24 cellular contexts compared by ENCODE assay signal in genomic region chr2:171972329-171972982, GRCh38.
"Had no signal": no experiment of that assay in that cellular context is flagged by ENCODE, and none has a peak within 500 bp of the region (broad histone marks: within the 10 kb centered on the region; RNA-seq: fewer than 3 reads in every experiment).

No MANE protein-coding gene starts in this region.

- H3K4me1 ChIP-seq: pancreas, psoas muscle, right atrium auricular region, upper lobe of left lung had no signal

- H3K9me3 ChIP-seq: left ventricle myocardium inferior, neutrophil, pancreas, psoas muscle, right atrium auricular region, thoracic aorta, upper lobe of left lung had no signal

- H3K4me3 ChIP-seq: cardiac muscle cell, hepatocyte, left ventricle myocardium inferior, pancreas, psoas muscle, right atrium auricular region, thoracic aorta, upper lobe of left lung had no signal

- H3K27ac ChIP-seq: cardiac muscle cell, hepatocyte, left ventricle myocardium inferior, neutrophil, pancreas, psoas muscle, right atrium auricular region, thoracic aorta, upper lobe of left lung had no signal

- DNase-seq: activated CD4-positive, alpha-beta T cell treated with anti-CD3 and anti-CD28 coated beads for 4 hours; activated CD4-positive, alpha-beta T cell treated with anti-CD3 and anti-CD28 coated beads, Interleukin-2, amount 50 U/mL, for 48 hours; activated CD4-positive, CD25-positive, alpha-beta regulatory T cell; effector CD4-positive, alpha-beta T cell; erythroblast; glutamatergic neuron; immature natural killer cell; kidney glomerular epithelial cell; left ventricle myocardium inferior; mammary epithelial cell; midbrain; natural killer cell; pancreas; psoas muscle; stimulated activated CD4-positive, alpha-beta T cell treated with anti-CD3 and anti-CD28 coated beads, Interleukin-4, amount 100 ng/mL, for 24 hours; stimulated activated naive CD4-positive, alpha-beta T cell treated with Interleukin-2 at 50 U/mL for 16 hours; T-helper 9 cell; upper lobe of left lung had no signal

- H3K36me3 Mint-ChIP-seq: natural killer cell had no signal

- H3K9me3 Mint-ChIP-seq: activated T-helper 1 cell treated with anti-CD3 and anti-CD28 coated beads, Interleukin-12 subunit alpha, Interleukin-12 subunit beta, Interleukin-2, Interleukin-4 antibody, amounts not matched to agents 30 ng/mL and 10 ng/mL and 1 ng/mL, durations not matched to agents 14 hours and 24 hours and 36 hours; immature natural killer cell; natural killer cell had no signal

- H3K27ac Mint-ChIP-seq: activated T-helper 1 cell treated with anti-CD3 and anti-CD28 coated beads, Interleukin-12 subunit alpha, Interleukin-12 subunit beta, Interleukin-2, Interleukin-4 antibody, amounts not matched to agents 30 ng/mL and 10 ng/mL and 1 ng/mL, durations not matched to agents 14 hours and 24 hours and 36 hours had no signal

- ATAC-seq: natural killer cell, pancreas, psoas muscle had no signal

- H3K4me1 Mint-ChIP-seq: immature natural killer cell had no signal

- H3K4me3 Mint-ChIP-seq: activated T-helper 1 cell treated with anti-CD3 and anti-CD28 coated beads, Interleukin-12 subunit alpha, Interleukin-12 subunit beta, Interleukin-2, Interleukin-4 antibody, amounts not matched to agents 30 ng/mL and 10 ng/mL and 1 ng/mL, durations not matched to agents 14 hours and 24 hours and 36 hours; immature natural killer cell; natural killer cell had no signal
